Comparison of ENCODE assay signal across 11 cellular contexts in genomic region chr20:1335961-1336698, GRCh38. TPM values are rescaled to one million over a fixed set of nuclear protein-coding genes. Genes with fewer than 3 reads are reported as not detected.
A peak's percentile ranks its signal among the peaks of the same experiment; 100 is the strongest.
DNase-seq lines count a peak whose midpoint lies in the region; ATAC-seq and TF ChIP-seq lines count a peak whose summit lies in the region.
"Had no signal": no experiment of that assay in that cellular context is flagged by ENCODE, and none has a peak within 500 bp of the region (broad histone marks: within the 10 kb centered on the region; RNA-seq: fewer than 3 reads in every experiment).

No MANE protein-coding gene starts in this region.

- POLR2A ChIA-PET in activated CD4-positive, alpha-beta T cell treated with anti-CD3 and anti-CD28 coated beads, Interleukin-2, amount 10 ng/mL, durations not matched to agents 7 days and 5 days (lab: Charles Lee), result no interaction called here

- no peak for TF ChIP-seq CTCF in left lung (IDR thresholded peaks at IDR 0.05)

- peak overlapping the region; percentile 51 for H3K27ac Mint-ChIP-seq in activated CD4-positive, alpha-beta T cell treated with anti-CD3 and anti-CD28 coated beads, Interleukin-2, amount 10 ng/mL, durations not matched to agents 7 days and 5 days
- H3K27ac Mint-ChIP-seq in activated T-helper 2 cell treated with anti-CD3 and anti-CD28 coated beads, Interferon-gamma antibody, Interleukin-2, Interleukin-4, amounts not matched to agents 10 μg/mL and 5 μg/mL and 100 μg/mL, durations not matched to agents 14 hours and 24 hours and 36 hours, result peak overlapping the region; percentile 69
- H3K27ac Mint-ChIP-seq in stimulated activated naive CD8-positive, alpha-beta T cell treated with anti-CD3 and anti-CD28 coated beads, Interleukin-15, amount 100 ng/mL, for 72 hours, result peak overlapping the region; percentile 72 to 93
- H3K27ac Mint-ChIP-seq: progenitor cell of endocrine pancreas had no signal

- ATAC-seq in left lung (peak; percentile 10), GM18870 (IDR thresholded peaks at IDR 0.05; ENCODE audit: unreplicated experiment) (no peak)
- peak; percentile 69 for ATAC-seq in stimulated activated naive CD8-positive, alpha-beta T cell treated with anti-CD3 and anti-CD28 coated beads, Interleukin-15, amount 100 ng/mL, for 72 hours

- no peak overlapping the region for H3K4me3 ChIP-seq in left lung

- peaks cover 9 to 58% of the 10 kb centered on the region in 2 donors for H3K4me1 ChIP-seq in left lung

- CTCF ChIA-PET in activated CD4-positive, alpha-beta T cell treated with anti-CD3 and anti-CD28 coated beads, Interleukin-2, amount 10 ng/mL, durations not matched to agents 7 days and 5 days (lab: Charles Lee), result interaction anchor here (0.7 to 1.0 kb wide), 4 partner anchors 10 to 281 kb away, joined by 3 to 5 read pairs (median 3); no protein-coding TSS in a partner anchor

- H3K36me3 ChIP-seq in left lung, result no peaks in the 10 kb centered on the region

- no peaks in the 10 kb centered on the region for H3K9me3 Mint-ChIP-seq in activated CD4-positive, alpha-beta T cell treated with anti-CD3 and anti-CD28 coated beads, Interleukin-2, amount 10 ng/mL, durations not matched to agents 7 days and 5 days
- H3K9me3 Mint-ChIP-seq in activated T-helper 2 cell treated with anti-CD3 and anti-CD28 coated beads, Interferon-gamma antibody, Interleukin-2, Interleukin-4, amounts not matched to agents 10 μg/mL and 5 μg/mL and 100 μg/mL, durations not matched to agents 14 hours and 24 hours and 36 hours, result no peaks in the 10 kb centered on the region
- H3K9me3 Mint-ChIP-seq in stimulated activated naive CD8-positive, alpha-beta T cell treated with anti-CD3 and anti-CD28 coated beads, Interleukin-15, amount 100 ng/mL, for 72 hours, result no peaks in the 10 kb centered on the region

- H3K27ac ChIP-seq in left lung, result peak overlapping the region; percentile 62 to 67

- no peaks in the 10 kb centered on the region for H3K27me3 ChIP-seq in left lung

- no peaks in the 10 kb centered on the region for H3K9me3 ChIP-seq in left lung

- peaks cover 17% of the 10 kb centered on the region for H3K36me3 Mint-ChIP-seq in activated CD4-positive, alpha-beta T cell treated with anti-CD3 and anti-CD28 coated beads, Interleukin-2, amount 10 ng/mL, durations not matched to agents 7 days and 5 days (ENCODE audit: low read depth)
- H3K36me3 Mint-ChIP-seq in activated T-helper 2 cell treated with anti-CD3 and anti-CD28 coated beads, Interferon-gamma antibody, Interleukin-2, Interleukin-4, amounts not matched to agents 10 μg/mL and 5 μg/mL and 100 μg/mL, durations not matched to agents 14 hours and 24 hours and 36 hours (ENCODE audit: low read depth), result peaks cover 29% of the 10 kb centered on the region

- no peak overlapping the region for H3K4me3 Mint-ChIP-seq in activated CD4-positive, alpha-beta T cell treated with anti-CD3 and anti-CD28 coated beads, Interleukin-2, amount 10 ng/mL, durations not matched to agents 7 days and 5 days
- H3K4me3 Mint-ChIP-seq in activated T-helper 2 cell treated with anti-CD3 and anti-CD28 coated beads, Interferon-gamma antibody, Interleukin-2, Interleukin-4, amounts not matched to agents 10 μg/mL and 5 μg/mL and 100 μg/mL, durations not matched to agents 14 hours and 24 hours and 36 hours (ENCODE audit: low read depth), result no peak overlapping the region
- peak overlapping the region; percentile 43 to 53 for H3K4me3 Mint-ChIP-seq in stimulated activated naive CD8-positive, alpha-beta T cell treated with anti-CD3 and anti-CD28 coated beads, Interleukin-15, amount 100 ng/mL, for 72 hours

- DNase-seq in activated CD4-positive, alpha-beta T cell treated with anti-CD3 and anti-CD28 coated beads, Interleukin-2, amount 10 ng/mL, durations not matched to agents 7 days and 5 days, result peak; percentile 4
- DNase-seq in activated CD4-positive, alpha-beta T cell treated with anti-CD3 and anti-CD28 coated beads, Interleukin-2, amount 50 U/mL, for 1 hour, result no peak
- DNase-seq in activated T-helper 2 cell treated with anti-CD3 and anti-CD28 coated beads, Interferon-gamma antibody, Interleukin-2, Interleukin-4, amounts not matched to agents 10 μg/mL and 5 μg/mL and 100 μg/mL, durations not matched to agents 14 hours and 24 hours and 36 hours (ENCODE audit: low spot score), result peak; percentile 6
- DNase-seq in left lung (no peak), COLO829 (ENCODE audit: low spot score) (no peak), cerebellum (ENCODE audit: low spot score) (no peak)
- no peak for DNase-seq in stimulated activated naive CD8-positive, alpha-beta T cell treated with anti-CD3 and anti-CD28 coated beads, Interleukin-15, amount 100 ng/mL, for 72 hours
- DNase-seq: erythroblast, NCI-H1092 had no signal

- H3K27me3 Mint-ChIP-seq in activated CD4-positive, alpha-beta T cell treated with anti-CD3 and anti-CD28 coated beads, Interleukin-2, amount 10 ng/mL, durations not matched to agents 7 days and 5 days, result no peaks in the 10 kb centered on the region
- no peaks in the 10 kb centered on the region for H3K27me3 Mint-ChIP-seq in activated T-helper 2 cell treated with anti-CD3 and anti-CD28 coated beads, Interferon-gamma antibody, Interleukin-2, Interleukin-4, amounts not matched to agents 10 μg/mL and 5 μg/mL and 100 μg/mL, durations not matched to agents 14 hours and 24 hours and 36 hours (ENCODE audit: low read depth)
- no peaks in the 10 kb centered on the region for H3K27me3 Mint-ChIP-seq in stimulated activated naive CD8-positive, alpha-beta T cell treated with anti-CD3 and anti-CD28 coated beads, Interleukin-15, amount 100 ng/mL, for 72 hours
- H3K27me3 Mint-ChIP-seq: progenitor cell of endocrine pancreas had no signal

- intact Hi-C loops in activated T-helper 2 cell treated with anti-CD3 and anti-CD28 coated beads, Interferon-gamma antibody, Interleukin-2, Interleukin-4, amounts not matched to agents 10 μg/mL and 5 μg/mL and 100 μg/mL, durations not matched to agents 14 hours and 24 hours and 36 hours (cut with micrococcal nuclease), result no loop called here
- intact Hi-C loops in left lung (cut with DNase I), result no loop called here

- H3K4me1 Mint-ChIP-seq in activated CD4-positive, alpha-beta T cell treated with anti-CD3 and anti-CD28 coated beads, Interleukin-2, amount 10 ng/mL, durations not matched to agents 7 days and 5 days, result peaks cover 30% of the 10 kb centered on the region
- H3K4me1 Mint-ChIP-seq in activated T-helper 2 cell treated with anti-CD3 and anti-CD28 coated beads, Interferon-gamma antibody, Interleukin-2, Interleukin-4, amounts not matched to agents 10 μg/mL and 5 μg/mL and 100 μg/mL, durations not matched to agents 14 hours and 24 hours and 36 hours (ENCODE audit: low read depth), result peaks cover 26% of the 10 kb centered on the region
- peaks cover 45% of the 10 kb centered on the region for H3K4me1 Mint-ChIP-seq in stimulated activated naive CD8-positive, alpha-beta T cell treated with anti-CD3 and anti-CD28 coated beads, Interleukin-15, amount 100 ng/mL, for 72 hours

RNA-seq across cellular contexts. Expression of gene SDCBP2, which starts 7.2 kb away (rescaled TPM):
- total RNA-seq in activated CD4-positive, alpha-beta T cell treated with anti-CD3 and anti-CD28 coated beads, Interleukin-2, amount 10 ng/mL, durations not matched to agents 7 days and 5 days, result 1 to 10 TPM; 1.4 to 2.2 TPM
- 3.2 and 4.1 TPM in 2 replicates for total RNA-seq in activated T-helper 2 cell treated with anti-CD3 and anti-CD28 coated beads, Interferon-gamma antibody, Interleukin-2, Interleukin-4, amounts not matched to agents 10 μg/mL and 5 μg/mL and 100 μg/mL, durations not matched to agents 14 hours and 24 hours and 36 hours
- total RNA-seq in left lung (10 to 100 TPM; 13.5 to 21.5 TPM), cerebellum (2.2 TPM)

RNA-seq across cellular contexts. Expression of gene FKBP1A, which starts 56.7 kb away (rescaled TPM):
- total RNA-seq in activated CD4-positive, alpha-beta T cell treated with anti-CD3 and anti-CD28 coated beads, Interleukin-2, amount 10 ng/mL, durations not matched to agents 7 days and 5 days, result 100 to 1,000 TPM; 207 to 238 TPM
- total RNA-seq in activated T-helper 2 cell treated with anti-CD3 and anti-CD28 coated beads, Interferon-gamma antibody, Interleukin-2, Interleukin-4, amounts not matched to agents 10 μg/mL and 5 μg/mL and 100 μg/mL, durations not matched to agents 14 hours and 24 hours and 36 hours, result 320 and 330 TPM in 2 replicates
- 100 to 1,000 TPM; 278 to 385 TPM for total RNA-seq in left lung
- 73.8 TPM for total RNA-seq in cerebellum

Comparison
In these comparisons a context has a peak if more than half of its experiments do, and no peak if none do; other contexts are left out.
1. DNase-seq: peak in activated CD4-positive, alpha-beta T cell treated with anti-CD3 and anti-CD28 coated beads, Interleukin-2, amount 10 ng/mL, durations not matched to agents 7 days and 5 days (single experiment) and activated T-helper 2 cell treated with anti-CD3 and anti-CD28 coated beads, Interferon-gamma antibody, Interleukin-2, Interleukin-4, amounts not matched to agents 10 μg/mL and 5 μg/mL and 100 μg/mL, durations not matched to agents 14 hours and 24 hours and 36 hours (single experiment); none in activated CD4-positive, alpha-beta T cell treated with anti-CD3 and anti-CD28 coated beads, Interleukin-2, amount 50 U/mL, for 1 hour (single experiment), left lung (0 of 2), stimulated activated naive CD8-positive, alpha-beta T cell treated with anti-CD3 and anti-CD28 coated beads, Interleukin-15, amount 100 ng/mL, for 72 hours (0 of 2), COLO829 (single experiment) and cerebellum (single experiment).
2. H3K4me3 Mint-ChIP-seq: peak in stimulated activated naive CD8-positive, alpha-beta T cell treated with anti-CD3 and anti-CD28 coated beads, Interleukin-15, amount 100 ng/mL, for 72 hours (2 of 2); none in activated CD4-positive, alpha-beta T cell treated with anti-CD3 and anti-CD28 coated beads, Interleukin-2, amount 10 ng/mL, durations not matched to agents 7 days and 5 days (single experiment) and activated T-helper 2 cell treated with anti-CD3 and anti-CD28 coated beads, Interferon-gamma antibody, Interleukin-2, Interleukin-4, amounts not matched to agents 10 μg/mL and 5 μg/mL and 100 μg/mL, durations not matched to agents 14 hours and 24 hours and 36 hours (single experiment).
3. Peak in every context shown above with its lines, with median percentiles within 50 percentile points of each other: H3K27ac Mint-ChIP-seq.